Comparison of ENCODE assay signal across 19 cellular contexts in the genomic region with DNA sequence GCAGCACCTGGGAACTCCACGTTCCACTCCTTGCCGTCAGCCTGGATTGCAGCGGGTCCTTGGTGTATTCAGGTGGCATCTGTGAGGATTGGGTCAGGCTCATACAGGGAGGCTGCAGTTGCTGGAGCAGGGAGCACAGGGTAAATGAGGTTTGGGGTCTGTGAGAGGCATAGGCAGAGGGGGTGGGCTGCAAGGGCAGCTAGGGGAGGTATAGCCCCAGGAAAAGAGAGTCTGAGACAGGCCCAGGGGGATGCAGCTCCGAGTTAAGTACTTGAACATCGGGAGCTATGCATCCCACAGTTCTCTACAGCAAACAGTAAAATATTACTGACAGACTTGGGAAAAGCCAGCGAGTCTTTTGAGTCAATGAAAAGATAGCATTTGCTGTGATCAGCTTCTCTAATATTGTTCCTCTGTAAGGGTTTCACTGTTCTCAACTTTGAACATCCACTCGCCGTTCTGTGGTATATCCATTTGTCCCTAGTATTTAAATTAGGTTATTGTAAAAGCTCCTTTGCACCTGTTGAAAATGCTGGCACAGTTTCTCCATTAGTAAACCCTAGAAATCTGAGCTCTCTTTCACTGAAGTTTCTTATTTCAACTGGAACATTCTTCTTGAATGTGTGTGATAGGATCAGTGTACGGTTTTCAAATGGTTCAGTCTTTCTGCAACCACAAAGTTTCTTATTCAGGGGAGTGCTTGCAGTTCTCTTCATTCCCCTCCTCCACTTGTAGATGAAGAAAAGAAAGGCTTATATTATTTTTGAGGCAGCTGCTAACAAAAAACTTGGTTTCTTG.
DNase-seq lines count a peak whose midpoint lies in the region; ATAC-seq and TF ChIP-seq lines count a peak whose summit lies in the region.
"Had no signal": no experiment of that assay in that cellular context is flagged by ENCODE, and none has a peak within 500 bp of the region (broad histone marks: within the 10 kb centered on the region; RNA-seq: fewer than 3 reads in every experiment).

No MANE protein-coding gene starts in this region.

- H3K4me3 ChIP-seq in skeletal muscle satellite cell (ENCODE audit: low read length): no peak overlapping the region
- H3K4me3 ChIP-seq: coronary artery, hepatocyte, right atrium auricular region had no signal

- peak overlapping the region; percentile 17 for H3K9ac ChIP-seq in skeletal muscle satellite cell (ENCODE audit: low read depth, low read length)

- H3K4me2 ChIP-seq in skeletal muscle satellite cell (ENCODE audit: low read length): peak overlapping the region; percentile 51
- H3K4me2 ChIP-seq: hepatocyte had no signal

- peaks cover 12% of the 10 kb centered on the region for H3K36me3 ChIP-seq in skeletal muscle satellite cell (ENCODE audit: insufficient read depth, low read length)
- H3K36me3 ChIP-seq: right atrium auricular region had no signal

- H3K9me3 ChIP-seq in skeletal muscle satellite cell (replicated peaks; ENCODE audit: low read length): no peaks in the 10 kb centered on the region
- H3K9me3 ChIP-seq: right atrium auricular region had no signal

- peak; percentile 9 for DNase-seq in DMS79 treated with DMSO at 0.1 percent for 48 hours (lab: John Stamatoyannopoulos, UW)
- DNase-seq in DMS79 (lab: John Stamatoyannopoulos, UW): no peak
- DNase-seq in left lobe of liver (ENCODE audit: low spot score): no peak
- DNase-seq in GM13976 (ENCODE audit: low spot score): no peak
- no peak for DNase-seq in NCI-H82 (lab: John Stamatoyannopoulos, UW)
- DNase-seq: 8988T; activated CD4-positive, alpha-beta T cell treated with anti-CD3 and anti-CD28 coated beads, Interleukin-2, amount 10 ng/mL, durations not matched to agents 24 days and 14 days; activated T-cell treated with anti-CD3 and anti-CD28 coated beads, Interleukin-2, amount 50 U/mL, for 24 hours; GOT3; left colon; naive thymus-derived CD4-positive, alpha-beta T cell; NCI-H1694; stimulated activated CD4-positive, alpha-beta T cell treated with anti-CD3 and anti-CD28 coated beads, Interleukin-4, amount 100 ng/mL, for 1 hour had no signal

- in situ Hi-C loops in GM13976 (cut with MboI; ENCODE audit: low sequenced_read_pairs, unreplicated experiment): no loop called here

- no peak for TF ChIP-seq CTCF in GM13976 (IDR thresholded peaks at IDR 0.05; ENCODE audit: borderline replicate concordance, control extremely low read depth, extremely low read depth, insufficient read depth, missing control alignments)

- H3K27me3 ChIP-seq in skeletal muscle satellite cell (ENCODE audit: control insufficient read depth, insufficient read depth, low read length): no peaks in the 10 kb centered on the region
- H3K27me3 ChIP-seq: hepatocyte, right atrium auricular region had no signal

- peaks cover 70% of the 10 kb centered on the region for H3K4me1 ChIP-seq in skeletal muscle satellite cell (ENCODE audit: control insufficient read depth, insufficient read depth, low read length)

- ATAC-seq in SK-N-SH treated with all-trans-retinoic acid at 6 μM for 48 hours: peak; percentile 68
- peak; percentile 9 for ATAC-seq in left lobe of liver
- ATAC-seq in GM19023 (IDR thresholded peaks at IDR 0.05; ENCODE audit: unreplicated experiment): no peak
- ATAC-seq: left colon; naive thymus-derived CD4-positive, alpha-beta T cell had no signal

TF ChIP-seq in SK-N-SH treated with all-trans-retinoic acid at 6 μM for 48 hours, 23 proteins besides CTCF, POLR2A, EP300 and RAD21:
- TF ChIP-seq, protein P1, sequence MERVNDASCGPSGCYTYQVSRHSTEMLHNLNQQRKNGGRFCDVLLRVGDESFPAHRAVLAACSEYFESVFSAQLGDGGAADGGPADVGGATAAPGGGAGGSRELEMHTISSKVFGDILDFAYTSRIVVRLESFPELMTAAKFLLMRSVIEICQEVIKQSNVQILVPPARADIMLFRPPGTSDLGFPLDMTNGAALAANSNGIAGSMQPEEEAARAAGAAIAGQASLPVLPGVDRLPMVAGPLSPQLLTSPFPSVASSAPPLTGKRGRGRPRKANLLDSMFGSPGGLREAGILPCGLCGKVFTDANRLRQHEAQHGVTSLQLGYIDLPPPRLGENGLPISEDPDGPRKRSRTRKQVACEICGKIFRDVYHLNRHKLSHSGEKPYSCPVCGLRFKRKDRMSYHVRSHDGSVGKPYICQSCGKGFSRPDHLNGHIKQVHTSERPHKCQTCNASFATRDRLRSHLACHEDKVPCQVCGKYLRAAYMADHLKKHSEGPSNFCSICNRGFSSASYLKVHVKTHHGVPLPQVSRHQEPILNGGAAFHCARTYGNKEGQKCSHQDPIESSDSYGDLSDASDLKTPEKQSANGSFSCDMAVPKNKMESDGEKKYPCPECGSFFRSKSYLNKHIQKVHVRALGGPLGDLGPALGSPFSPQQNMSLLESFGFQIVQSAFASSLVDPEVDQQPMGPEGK (CRISPR knock-in tag; IDR thresholded peaks at IDR 0.05; ENCODE audit: borderline replicate concordance): no peak
- TF ChIP-seq BACH2 (CRISPR knock-in tag; IDR thresholded peaks at IDR 0.05; ENCODE audit: borderline replicate concordance): no peak
- no peak for TF ChIP-seq OSR1 (CRISPR knock-in tag; IDR thresholded peaks at IDR 0.05)
- TF ChIP-seq RARB (CRISPR knock-in tag; IDR thresholded peaks at IDR 0.05): no peak
